In the genomic region with DNA sequence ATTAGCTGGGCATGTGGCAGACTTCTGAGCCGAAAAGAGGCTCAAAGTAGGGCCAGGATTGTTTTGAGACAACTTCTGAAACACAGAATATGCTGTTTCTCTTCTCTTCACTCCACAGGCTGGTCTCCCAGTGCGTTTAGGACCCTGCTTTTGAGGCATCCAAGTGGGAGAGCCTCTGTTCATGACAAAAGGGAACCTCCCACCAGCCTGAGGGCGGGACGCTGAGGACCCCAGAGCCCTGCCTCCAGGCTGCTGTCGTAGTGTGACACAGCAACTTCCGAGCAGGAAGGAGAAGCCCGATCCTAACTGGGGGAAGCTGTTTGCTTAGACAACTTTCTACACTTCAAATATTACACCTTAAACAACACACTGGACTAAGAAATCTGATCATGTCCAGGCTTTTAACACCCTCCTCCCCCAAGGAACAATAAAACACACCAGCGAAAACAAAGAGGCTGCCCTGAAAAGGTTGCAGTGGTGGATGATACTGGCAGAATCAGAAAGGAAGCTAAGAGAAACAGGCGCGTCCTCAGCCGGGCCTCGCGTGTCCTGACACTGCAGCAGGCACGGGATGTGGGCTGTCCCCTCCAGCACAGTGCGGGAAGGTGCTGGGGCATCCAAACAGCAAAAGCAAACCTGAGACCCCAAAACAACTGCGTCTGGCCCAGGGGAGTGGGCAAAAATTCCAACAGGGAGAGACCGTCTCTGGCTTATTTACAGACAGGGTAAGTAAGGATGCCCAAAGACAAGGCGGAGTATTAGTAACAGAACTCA, we compare ENCODE assay signal across 8 cellular contexts. TPM values are rescaled to one million over a fixed set of nuclear protein-coding genes. Genes with fewer than 3 reads are reported as not detected.
DNase-seq lines count a peak whose midpoint lies in the region; ATAC-seq and TF ChIP-seq lines count a peak whose summit lies in the region.

No MANE protein-coding gene starts in this region.

- DNase-seq in Ammon's horn (ENCODE audit: low spot score) (peak; percentile 82), NCI-H69 (lab: John Stamatoyannopoulos, UW) (peak; percentile 80), fibroblast of pulmonary artery (ENCODE audit: low read depth) (peak; percentile 88), uterus (peak; percentile 74 to 84)
- DNase-seq in activated T-cell treated with anti-CD3 and anti-CD28 coated beads, Interleukin-2, amount 50 U/mL, for 72 hours, result peak; percentile 50 to 62
- no peak for DNase-seq in natural killer cell treated with Interleukin-12 subunit alpha and Interleukin-12 subunit beta and Interleukin-15 and Interleukin-18, amount 100 ng/mL, for 72 hours (ENCODE audit: low spot score)

- peaks cover 0 to 13% of the 10 kb centered on the region in 2 donors for H3K4me1 ChIP-seq in uterus

- H3K27me3 Mint-ChIP-seq in activated T-cell treated with anti-CD3 and anti-CD28 coated beads, Interleukin-2, amount 50 U/mL, for 72 hours (ENCODE audit: low read depth), result no peaks in the 10 kb centered on the region
- H3K27me3 Mint-ChIP-seq in natural killer cell treated with Interleukin-12 subunit alpha and Interleukin-12 subunit beta and Interleukin-15 and Interleukin-18, amount 100 ng/mL, for 72 hours, result no peaks in the 10 kb centered on the region

- H3K4me3 ChIP-seq in fibroblast of pulmonary artery (replicated peaks; ENCODE audit: low read depth, low read length) (peak overlapping the region; percentile 63), uterus (peak overlapping the region; percentile 39)

- peak overlapping the region; percentile 86 to 94 for H3K27ac ChIP-seq in uterus

- intact Hi-C loops in uterus (cut with DNase I; ENCODE audit: low total_unique reads), result no loop called here

- TF ChIP-seq CTCF in fibroblast of pulmonary artery (IDR thresholded peaks at IDR 0.05; ENCODE audit: low read length, missing control alignments), result no peak
- TF ChIP-seq CTCF in uterus (IDR thresholded peaks at IDR 0.05), result peak in 1 of 4 experiments; percentile 10

- H3K9me3 ChIP-seq in uterus, result no peaks in the 10 kb centered on the region

- H3K27me3 ChIP-seq in uterus, result no peaks in the 10 kb centered on the region

- no peaks in the 10 kb centered on the region for H3K36me3 ChIP-seq in uterus

- H3K4me1 Mint-ChIP-seq in activated T-cell treated with anti-CD3 and anti-CD28 coated beads, Interleukin-2, amount 50 U/mL, for 72 hours (ENCODE audit: low read depth), result peaks cover 89% of the 10 kb centered on the region
- H3K4me1 Mint-ChIP-seq in natural killer cell treated with Interleukin-12 subunit alpha and Interleukin-12 subunit beta and Interleukin-15 and Interleukin-18, amount 100 ng/mL, for 72 hours (ENCODE audit: low read depth in 2 of 2), result peaks cover 37 to 52% of the 10 kb centered on the region in 2 donors

- peak overlapping the region; percentile 90 to 91 for H3K4me3 Mint-ChIP-seq in activated T-cell treated with anti-CD3 and anti-CD28 coated beads, Interleukin-2, amount 50 U/mL, for 72 hours
- H3K4me3 Mint-ChIP-seq in natural killer cell treated with Interleukin-12 subunit alpha and Interleukin-12 subunit beta and Interleukin-15 and Interleukin-18, amount 100 ng/mL, for 72 hours, result peak overlapping the region; percentile 87

- ATAC-seq in GM18870 (IDR thresholded peaks at IDR 0.05; ENCODE audit: unreplicated experiment) (peak; percentile 41), HG03066 (IDR thresholded peaks at IDR 0.05; ENCODE audit: low read depth, unreplicated experiment) (peak; percentile 41)
- ATAC-seq in activated T-cell treated with anti-CD3 and anti-CD28 coated beads, Interleukin-2, amount 50 U/mL, for 72 hours (replicated peaks in 1 of 2), result peak; percentile 72 to 78
- ATAC-seq in natural killer cell treated with Interleukin-12 subunit alpha and Interleukin-12 subunit beta and Interleukin-15 and Interleukin-18, amount 100 ng/mL, for 72 hours, result peak; percentile 89 to 90

- peak; percentile 78 to 86 for TF ChIP-seq POLR2A in uterus (IDR thresholded peaks at IDR 0.05)

- H3K36me3 Mint-ChIP-seq in activated T-cell treated with anti-CD3 and anti-CD28 coated beads, Interleukin-2, amount 50 U/mL, for 72 hours (ENCODE audit: insufficient read depth in 2 of 2), result no peaks in the 10 kb centered on the region
- no peaks in the 10 kb centered on the region for H3K36me3 Mint-ChIP-seq in natural killer cell treated with Interleukin-12 subunit alpha and Interleukin-12 subunit beta and Interleukin-15 and Interleukin-18, amount 100 ng/mL, for 72 hours

- no peaks in the 10 kb centered on the region for H3K9me3 Mint-ChIP-seq in activated T-cell treated with anti-CD3 and anti-CD28 coated beads, Interleukin-2, amount 50 U/mL, for 72 hours
- no peaks in the 10 kb centered on the region for H3K9me3 Mint-ChIP-seq in natural killer cell treated with Interleukin-12 subunit alpha and Interleukin-12 subunit beta and Interleukin-15 and Interleukin-18, amount 100 ng/mL, for 72 hours

- H3K27ac Mint-ChIP-seq in activated T-cell treated with anti-CD3 and anti-CD28 coated beads, Interleukin-2, amount 50 U/mL, for 72 hours, result peak overlapping the region; percentile 77
- H3K27ac Mint-ChIP-seq in natural killer cell treated with Interleukin-12 subunit alpha and Interleukin-12 subunit beta and Interleukin-15 and Interleukin-18, amount 100 ng/mL, for 72 hours, result peak overlapping the region; percentile 95

RNA-seq across cellular contexts. Expression of gene SERTAD2, which starts 9.3 kb away (rescaled TPM):
- total RNA-seq in activated T-cell treated with anti-CD3 and anti-CD28 coated beads, Interleukin-2, amount 50 U/mL, for 72 hours, result 10 to 100 TPM; 14.6 to 18.5 TPM
- 10 to 100 TPM; 15.6 to 23.9 TPM for total RNA-seq in natural killer cell treated with Interleukin-12 subunit alpha and Interleukin-12 subunit beta and Interleukin-15 and Interleukin-18, amount 100 ng/mL, for 72 hours
- 10 to 100 TPM in 2 of 4 donors, 1 to 10 TPM in 2; 1.8 to 29.5 (median 8.9) TPM for total RNA-seq in uterus
